1 cellular context compared by ENCODE assay signal in genomic region chr19:10086904-10087256, GRCh38.
TF ChIP-seq lines count a peak whose summit lies in the region.

No MANE protein-coding gene starts in this region.

TF ChIP-seq in HCT116, 20 proteins besides CTCF, POLR2A, EP300 and RAD21:
- no peak for TF ChIP-seq CEBPB (IDR thresholded peaks at IDR 0.05; ENCODE audit: low read depth)
- TF ChIP-seq MAX (IDR thresholded peaks at IDR 0.05), result no peak
- TF ChIP-seq EZH2 (IDR thresholded peaks at IDR 0.05), result no peak
- TF ChIP-seq REST (IDR thresholded peaks at IDR 0.05; ENCODE audit: low read depth), result no peak
- TF ChIP-seq YY1 (IDR thresholded peaks at IDR 0.05; ENCODE audit: extremely low read depth, insufficient replicate concordance, low read depth, low read length), result no peak
- no peak for TF ChIP-seq FOSL1 (IDR thresholded peaks at IDR 0.05; ENCODE audit: low read depth)
